1 cellular context compared by ENCODE assay signal in the genomic region with DNA sequence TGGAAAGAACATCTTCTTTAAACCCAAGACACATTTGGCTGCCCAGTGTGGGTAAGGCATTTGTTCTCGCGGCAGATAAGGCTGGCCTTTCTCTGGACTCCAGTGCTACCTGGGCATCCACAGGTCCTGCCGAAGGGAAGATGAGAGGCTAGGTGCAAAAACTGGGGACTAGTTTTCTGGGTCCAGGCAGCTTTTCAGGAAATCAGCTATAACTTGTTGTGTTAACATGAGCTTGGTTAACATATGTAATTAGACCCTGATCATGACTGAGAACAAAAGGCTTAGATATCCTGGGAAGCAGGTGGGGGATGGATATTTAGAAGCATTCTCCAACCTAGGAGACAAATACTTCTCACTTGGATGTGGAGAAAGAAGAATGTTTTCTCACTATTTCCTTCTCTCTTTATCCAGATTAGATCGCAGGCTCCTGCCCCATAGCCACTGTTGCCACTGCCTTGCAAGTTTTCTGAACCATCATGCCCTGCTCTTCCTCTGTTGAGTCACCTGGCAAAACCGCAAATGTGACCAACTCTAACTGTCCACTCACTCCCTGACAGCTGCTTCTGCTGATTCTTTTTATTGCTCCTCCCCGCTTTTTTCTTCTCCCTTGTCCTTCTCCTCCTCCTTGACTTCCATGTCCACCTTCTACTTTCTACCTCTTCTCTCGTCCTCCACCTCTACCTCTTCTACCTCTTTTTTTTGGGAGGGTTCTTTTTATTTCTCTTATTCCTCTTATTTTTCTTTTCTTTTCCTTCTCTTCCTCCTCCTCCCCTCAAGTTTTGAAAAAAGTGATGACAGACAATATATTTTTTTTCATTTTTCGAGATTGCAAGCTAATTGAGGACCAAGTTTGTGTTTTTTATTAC.
TF ChIP-seq lines count a peak whose summit lies in the region.

No MANE protein-coding gene starts in this region.

TF ChIP-seq in K562, 482 proteins besides CTCF, POLR2A, EP300 and RAD21 (continued from another document and continues in another):
- TF ChIP-seq, protein P1, sequence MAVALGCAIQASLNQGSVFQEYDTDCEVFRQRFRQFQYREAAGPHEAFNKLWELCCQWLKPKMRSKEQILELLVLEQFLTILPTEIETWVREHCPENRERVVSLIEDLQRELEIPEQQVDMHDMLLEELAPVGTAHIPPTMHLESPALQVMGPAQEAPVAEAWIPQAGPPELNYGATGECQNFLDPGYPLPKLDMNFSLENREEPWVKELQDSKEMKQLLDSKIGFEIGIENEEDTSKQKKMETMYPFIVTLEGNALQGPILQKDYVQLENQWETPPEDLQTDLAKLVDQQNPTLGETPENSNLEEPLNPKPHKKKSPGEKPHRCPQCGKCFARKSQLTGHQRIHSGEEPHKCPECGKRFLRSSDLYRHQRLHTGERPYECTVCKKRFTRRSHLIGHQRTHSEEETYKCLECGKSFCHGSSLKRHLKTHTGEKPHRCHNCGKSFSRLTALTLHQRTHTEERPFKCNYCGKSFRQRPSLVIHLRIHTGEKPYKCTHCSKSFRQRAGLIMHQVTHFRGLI (CRISPR knock-in tag; IDR thresholded peaks at IDR 0.05), result no peak
- TF ChIP-seq KLF16 (IDR thresholded peaks at IDR 0.05) (peak; percentile 78), RFX7 (CRISPR knock-in tag; IDR thresholded peaks at IDR 0.05) (no peak), TAF15 (IDR thresholded peaks at IDR 0.05; ENCODE audit: low read depth, low read length) (no peak), BRCA1 (IDR thresholded peaks at IDR 0.05) (no peak), BRCA1 (CRISPR knock-in tag; IDR thresholded peaks at IDR 0.05) (no peak), MYBL2 (IDR thresholded peaks at IDR 0.05; ENCODE audit: low read depth) (peak; percentile 65; the same call in 1 of the 2 replicates), MYBL2 (CRISPR knock-in tag; IDR thresholded peaks at IDR 0.05; ENCODE audit: borderline replicate concordance) (no peak), ATF7 (IDR thresholded peaks at IDR 0.05) (peak; percentile 61; the same call in 1 of the 2 replicates), NFE2L1 (tag; IDR thresholded peaks at IDR 0.05; ENCODE audit: borderline replicate concordance, low read depth) (no peak), ZNF253 (CRISPR knock-in tag; conservative IDR thresholded peaks at IDR 0.05) (no peak), FOXA1 (IDR thresholded peaks at IDR 0.05; ENCODE audit: borderline replicate concordance) (no peak), SREBF2 (CRISPR knock-in tag; IDR thresholded peaks at IDR 0.05) (no peak), PTTG1 (tag; IDR thresholded peaks at IDR 0.05; ENCODE audit: low read depth) (no peak), ZNF263 (CRISPR knock-in tag; IDR thresholded peaks at IDR 0.05; ENCODE audit: borderline replicate concordance) (no peak), XRCC5 (IDR thresholded peaks at IDR 0.05; ENCODE audit: low read depth, low read length) (no peak), ZNF668 (CRISPR knock-in tag; IDR thresholded peaks at IDR 0.05) (no peak), MCM3 (IDR thresholded peaks at IDR 0.05) (no peak; the same call in 1 of the 2 replicates), ETS2 (tag; IDR thresholded peaks at IDR 0.05; ENCODE audit: borderline replicate concordance, poor library complexity, severe bottlenecking) (no peak), HNRNPH1 (optimal IDR thresholded peaks at IDR 0.05; ENCODE audit: low read depth, low read length) (no peak), ZNF124 (CRISPR knock-in tag; IDR thresholded peaks at IDR 0.05) (no peak), MECOM (CRISPR knock-in tag; IDR thresholded peaks at IDR 0.05) (no peak), NCOA4 (IDR thresholded peaks at IDR 0.05; ENCODE audit: partially characterized antibody) (no peak)
- TF ChIP-seq, protein P2, sequence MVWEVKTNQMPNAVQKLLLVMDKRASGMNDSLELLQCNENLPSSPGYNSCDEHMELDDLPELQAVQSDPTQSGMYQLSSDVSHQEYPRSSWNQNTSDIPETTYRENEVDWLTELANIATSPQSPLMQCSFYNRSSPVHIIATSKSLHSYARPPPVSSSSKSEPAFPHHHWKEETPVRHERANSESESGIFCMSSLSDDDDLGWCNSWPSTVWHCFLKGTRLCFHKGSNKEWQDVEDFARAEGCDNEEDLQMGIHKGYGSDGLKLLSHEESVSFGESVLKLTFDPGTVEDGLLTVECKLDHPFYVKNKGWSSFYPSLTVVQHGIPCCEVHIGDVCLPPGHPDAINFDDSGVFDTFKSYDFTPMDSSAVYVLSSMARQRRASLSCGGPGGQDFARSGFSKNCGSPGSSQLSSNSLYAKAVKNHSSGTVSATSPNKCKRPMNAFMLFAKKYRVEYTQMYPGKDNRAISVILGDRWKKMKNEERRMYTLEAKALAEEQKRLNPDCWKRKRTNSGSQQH (CRISPR knock-in tag; IDR thresholded peaks at IDR 0.05), result peak; percentile 95
- TF ChIP-seq, protein P3, sequence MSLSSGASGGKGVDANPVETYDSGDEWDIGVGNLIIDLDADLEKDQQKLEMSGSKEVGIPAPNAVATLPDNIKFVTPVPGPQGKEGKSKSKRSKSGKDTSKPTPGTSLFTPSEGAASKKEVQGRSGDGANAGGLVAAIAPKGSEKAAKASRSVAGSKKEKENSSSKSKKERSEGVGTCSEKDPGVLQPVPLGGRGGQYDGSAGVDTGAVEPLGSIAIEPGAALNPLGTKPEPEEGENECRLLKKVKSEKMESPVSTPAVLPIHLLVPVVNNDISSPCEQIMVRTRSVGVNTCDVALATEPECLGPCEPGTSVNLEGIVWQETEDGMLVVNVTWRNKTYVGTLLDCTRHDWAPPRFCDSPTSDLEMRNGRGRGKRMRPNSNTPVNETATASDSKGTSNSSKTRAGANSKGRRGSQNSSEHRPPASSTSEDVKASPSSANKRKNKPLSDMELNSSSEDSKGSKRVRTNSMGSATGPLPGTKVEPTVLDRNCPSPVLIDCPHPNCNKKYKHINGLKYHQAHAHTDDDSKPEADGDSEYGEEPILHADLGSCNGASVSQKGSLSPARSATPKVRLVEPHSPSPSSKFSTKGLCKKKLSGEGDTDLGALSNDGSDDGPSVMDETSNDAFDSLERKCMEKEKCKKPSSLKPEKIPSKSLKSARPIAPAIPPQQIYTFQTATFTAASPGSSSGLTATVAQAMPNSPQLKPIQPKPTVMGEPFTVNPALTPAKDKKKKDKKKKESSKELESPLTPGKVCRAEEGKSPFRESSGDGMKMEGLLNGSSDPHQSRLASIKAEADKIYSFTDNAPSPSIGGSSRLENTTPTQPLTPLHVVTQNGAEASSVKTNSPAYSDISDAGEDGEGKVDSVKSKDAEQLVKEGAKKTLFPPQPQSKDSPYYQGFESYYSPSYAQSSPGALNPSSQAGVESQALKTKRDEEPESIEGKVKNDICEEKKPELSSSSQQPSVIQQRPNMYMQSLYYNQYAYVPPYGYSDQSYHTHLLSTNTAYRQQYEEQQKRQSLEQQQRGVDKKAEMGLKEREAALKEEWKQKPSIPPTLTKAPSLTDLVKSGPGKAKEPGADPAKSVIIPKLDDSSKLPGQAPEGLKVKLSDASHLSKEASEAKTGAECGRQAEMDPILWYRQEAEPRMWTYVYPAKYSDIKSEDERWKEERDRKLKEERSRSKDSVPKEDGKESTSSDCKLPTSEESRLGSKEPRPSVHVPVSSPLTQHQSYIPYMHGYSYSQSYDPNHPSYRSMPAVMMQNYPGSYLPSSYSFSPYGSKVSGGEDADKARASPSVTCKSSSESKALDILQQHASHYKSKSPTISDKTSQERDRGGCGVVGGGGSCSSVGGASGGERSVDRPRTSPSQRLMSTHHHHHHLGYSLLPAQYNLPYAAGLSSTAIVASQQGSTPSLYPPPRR (CRISPR knock-in tag; IDR thresholded peaks at IDR 0.05; ENCODE audit: borderline replicate concordance), result no peak
- TF ChIP-seq, protein P4, sequence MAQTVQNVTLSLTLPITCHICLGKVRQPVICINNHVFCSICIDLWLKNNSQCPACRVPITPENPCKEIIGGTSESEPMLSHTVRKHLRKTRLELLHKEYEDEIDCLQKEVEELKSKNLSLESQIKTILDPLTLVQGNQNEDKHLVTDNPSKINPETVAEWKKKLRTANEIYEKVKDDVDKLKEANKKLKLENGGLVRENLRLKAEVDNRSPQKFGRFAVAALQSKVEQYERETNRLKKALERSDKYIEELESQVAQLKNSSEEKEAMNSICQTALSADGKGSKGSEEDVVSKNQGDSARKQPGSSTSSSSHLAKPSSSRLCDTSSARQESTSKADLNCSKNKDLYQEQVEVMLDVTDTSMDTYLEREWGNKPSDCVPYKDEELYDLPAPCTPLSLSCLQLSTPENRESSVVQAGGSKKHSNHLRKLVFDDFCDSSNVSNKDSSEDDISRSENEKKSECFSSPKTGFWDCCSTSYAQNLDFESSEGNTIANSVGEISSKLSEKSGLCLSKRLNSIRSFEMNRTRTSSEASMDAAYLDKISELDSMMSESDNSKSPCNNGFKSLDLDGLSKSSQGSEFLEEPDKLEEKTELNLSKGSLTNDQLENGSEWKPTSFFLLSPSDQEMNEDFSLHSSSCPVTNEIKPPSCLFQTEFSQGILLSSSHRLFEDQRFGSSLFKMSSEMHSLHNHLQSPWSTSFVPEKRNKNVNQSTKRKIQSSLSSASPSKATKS (CRISPR knock-in tag; IDR thresholded peaks at IDR 0.05), result no peak
- TF ChIP-seq, protein P5, sequence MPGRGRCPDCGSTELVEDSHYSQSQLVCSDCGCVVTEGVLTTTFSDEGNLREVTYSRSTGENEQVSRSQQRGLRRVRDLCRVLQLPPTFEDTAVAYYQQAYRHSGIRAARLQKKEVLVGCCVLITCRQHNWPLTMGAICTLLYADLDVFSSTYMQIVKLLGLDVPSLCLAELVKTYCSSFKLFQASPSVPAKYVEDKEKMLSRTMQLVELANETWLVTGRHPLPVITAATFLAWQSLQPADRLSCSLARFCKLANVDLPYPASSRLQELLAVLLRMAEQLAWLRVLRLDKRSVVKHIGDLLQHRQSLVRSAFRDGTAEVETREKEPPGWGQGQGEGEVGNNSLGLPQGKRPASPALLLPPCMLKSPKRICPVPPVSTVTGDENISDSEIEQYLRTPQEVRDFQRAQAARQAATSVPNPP (IDR thresholded peaks at IDR 0.05; ENCODE audit: borderline replicate concordance, insufficient read depth, insufficient read length), result no peak
- TF ChIP-seq, protein P6, sequence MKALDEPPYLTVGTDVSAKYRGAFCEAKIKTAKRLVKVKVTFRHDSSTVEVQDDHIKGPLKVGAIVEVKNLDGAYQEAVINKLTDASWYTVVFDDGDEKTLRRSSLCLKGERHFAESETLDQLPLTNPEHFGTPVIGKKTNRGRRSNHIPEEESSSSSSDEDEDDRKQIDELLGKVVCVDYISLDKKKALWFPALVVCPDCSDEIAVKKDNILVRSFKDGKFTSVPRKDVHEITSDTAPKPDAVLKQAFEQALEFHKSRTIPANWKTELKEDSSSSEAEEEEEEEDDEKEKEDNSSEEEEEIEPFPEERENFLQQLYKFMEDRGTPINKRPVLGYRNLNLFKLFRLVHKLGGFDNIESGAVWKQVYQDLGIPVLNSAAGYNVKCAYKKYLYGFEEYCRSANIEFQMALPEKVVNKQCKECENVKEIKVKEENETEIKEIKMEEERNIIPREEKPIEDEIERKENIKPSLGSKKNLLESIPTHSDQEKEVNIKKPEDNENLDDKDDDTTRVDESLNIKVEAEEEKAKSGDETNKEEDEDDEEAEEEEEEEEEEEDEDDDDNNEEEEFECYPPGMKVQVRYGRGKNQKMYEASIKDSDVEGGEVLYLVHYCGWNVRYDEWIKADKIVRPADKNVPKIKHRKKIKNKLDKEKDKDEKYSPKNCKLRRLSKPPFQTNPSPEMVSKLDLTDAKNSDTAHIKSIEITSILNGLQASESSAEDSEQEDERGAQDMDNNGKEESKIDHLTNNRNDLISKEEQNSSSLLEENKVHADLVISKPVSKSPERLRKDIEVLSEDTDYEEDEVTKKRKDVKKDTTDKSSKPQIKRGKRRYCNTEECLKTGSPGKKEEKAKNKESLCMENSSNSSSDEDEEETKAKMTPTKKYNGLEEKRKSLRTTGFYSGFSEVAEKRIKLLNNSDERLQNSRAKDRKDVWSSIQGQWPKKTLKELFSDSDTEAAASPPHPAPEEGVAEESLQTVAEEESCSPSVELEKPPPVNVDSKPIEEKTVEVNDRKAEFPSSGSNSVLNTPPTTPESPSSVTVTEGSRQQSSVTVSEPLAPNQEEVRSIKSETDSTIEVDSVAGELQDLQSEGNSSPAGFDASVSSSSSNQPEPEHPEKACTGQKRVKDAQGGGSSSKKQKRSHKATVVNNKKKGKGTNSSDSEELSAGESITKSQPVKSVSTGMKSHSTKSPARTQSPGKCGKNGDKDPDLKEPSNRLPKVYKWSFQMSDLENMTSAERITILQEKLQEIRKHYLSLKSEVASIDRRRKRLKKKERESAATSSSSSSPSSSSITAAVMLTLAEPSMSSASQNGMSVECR (CRISPR knock-in tag; IDR thresholded peaks at IDR 0.05), result no peak
- TF ChIP-seq, protein P7, sequence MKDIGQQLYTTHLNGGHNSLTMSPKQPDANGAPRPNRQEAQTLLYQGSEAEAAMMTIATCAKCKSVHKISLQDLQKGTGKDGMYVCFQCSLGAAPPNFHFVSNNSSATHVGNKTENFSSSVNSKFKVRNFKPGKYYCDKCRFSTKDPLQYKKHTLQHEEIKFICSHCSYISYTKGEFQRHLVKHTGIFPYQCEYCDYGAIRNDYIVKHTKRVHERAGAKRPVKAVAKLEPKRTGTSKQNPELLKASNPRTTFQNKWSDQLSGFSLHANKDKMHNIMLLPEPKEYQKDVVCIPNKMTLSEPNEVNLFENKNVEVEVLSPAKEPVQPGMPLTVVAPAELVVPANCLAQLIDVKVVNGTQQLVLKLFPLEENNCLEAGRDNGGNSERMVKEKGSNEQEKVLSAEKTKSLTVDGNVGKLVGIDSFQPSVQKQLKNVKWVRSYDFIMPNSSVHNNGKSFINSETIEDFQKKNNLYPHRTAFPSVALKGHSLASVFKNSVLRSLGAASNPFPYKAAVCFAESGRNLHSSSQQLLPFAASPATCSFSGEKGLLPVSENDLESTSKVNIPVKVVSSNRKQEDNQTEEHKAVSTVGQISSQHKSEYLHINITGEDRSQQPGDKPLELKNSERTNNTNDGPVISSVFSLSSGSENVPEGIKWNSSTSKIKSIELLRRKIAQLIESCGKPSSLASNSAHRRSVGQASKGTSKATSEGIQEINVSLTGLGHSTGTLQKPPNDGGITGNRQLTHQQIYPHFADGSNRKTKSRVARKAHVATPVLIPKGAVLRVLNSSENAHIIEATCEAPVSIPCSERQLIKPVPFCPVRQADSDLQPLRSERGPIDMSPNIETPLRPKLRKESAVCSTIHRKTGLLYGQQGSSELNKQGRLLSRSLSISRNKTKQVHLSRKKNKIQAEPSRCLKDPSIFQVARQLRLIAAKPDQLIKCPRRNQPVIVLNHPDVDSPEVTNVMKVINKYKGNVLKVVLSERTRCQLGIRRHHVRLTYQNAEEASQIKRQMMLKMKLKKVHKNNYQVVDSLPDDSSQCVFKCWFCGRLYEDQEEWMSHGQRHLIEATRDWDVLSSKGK (CRISPR knock-in tag; IDR thresholded peaks at IDR 0.05), result no peak
- TF ChIP-seq, protein P8, sequence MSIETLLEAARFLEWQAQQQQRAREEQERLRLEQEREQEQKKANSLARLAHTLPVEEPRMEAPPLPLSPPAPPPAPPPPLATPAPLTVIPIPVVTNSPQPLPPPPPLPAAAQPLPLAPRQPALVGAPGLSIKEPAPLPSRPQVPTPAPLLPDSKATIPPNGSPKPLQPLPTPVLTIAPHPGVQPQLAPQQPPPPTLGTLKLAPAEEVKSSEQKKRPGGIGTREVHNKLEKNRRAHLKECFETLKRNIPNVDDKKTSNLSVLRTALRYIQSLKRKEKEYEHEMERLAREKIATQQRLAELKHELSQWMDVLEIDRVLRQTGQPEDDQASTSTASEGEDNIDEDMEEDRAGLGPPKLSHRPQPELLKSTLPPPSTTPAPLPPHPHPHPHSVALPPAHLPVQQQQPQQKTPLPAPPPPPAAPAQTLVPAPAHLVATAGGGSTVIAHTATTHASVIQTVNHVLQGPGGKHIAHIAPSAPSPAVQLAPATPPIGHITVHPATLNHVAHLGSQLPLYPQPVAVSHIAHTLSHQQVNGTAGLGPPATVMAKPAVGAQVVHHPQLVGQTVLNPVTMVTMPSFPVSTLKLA (conservative IDR thresholded peaks at IDR 0.05), result peak in 1 of 2 experiments; percentile 59; a peak in 2 of 4 replicates
